2 cellular contexts compared by ENCODE assay signal in the genomic region with DNA sequence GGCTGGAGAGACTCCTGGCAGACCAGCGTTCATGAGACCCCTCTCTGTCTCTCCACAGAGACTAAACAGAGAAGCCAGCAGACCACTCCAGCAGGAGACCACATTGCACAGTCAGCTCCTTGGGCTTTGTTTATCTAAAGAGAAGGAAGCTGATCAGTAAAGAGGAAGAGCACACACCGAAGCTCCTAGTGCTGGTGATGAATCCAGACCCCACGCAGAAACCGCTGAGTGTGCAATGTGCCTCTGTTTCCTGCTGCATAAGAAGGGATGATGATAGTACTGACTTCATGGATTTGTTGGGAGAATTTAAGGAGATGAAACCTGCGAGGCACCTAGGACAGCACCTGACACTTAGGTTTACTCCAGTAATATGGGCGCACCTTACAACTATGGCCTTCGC.
TF ChIP-seq lines count a peak whose summit lies in the region.

No MANE protein-coding gene starts in this region.

TF ChIP-seq in IMR-90, 13 proteins besides CTCF, POLR2A, EP300 and RAD21:
- peak; percentile 65 for TF ChIP-seq MAFK (IDR thresholded peaks at IDR 0.05; ENCODE audit: low read depth, low read length)
- TF ChIP-seq CEBPB (IDR thresholded peaks at IDR 0.05; ENCODE audit: low read depth, low read length), result no peak

TF ChIP-seq in K562, 482 proteins besides CTCF, POLR2A, EP300 and RAD21:
- TF ChIP-seq C11orf30 (IDR thresholded peaks at IDR 0.05; ENCODE audit: low read depth) (0 out of 2 replicates have a peak, but pooled peaks have one; percentile 7), CBFA2T2 (conservative IDR thresholded peaks at IDR 0.05) (no peak), EP400 (IDR thresholded peaks at IDR 0.05) (no peak), ZNF316 (IDR thresholded peaks at IDR 0.05) (0 out of 2 replicates have a peak, but pooled peaks have one; percentile 9), ELF1 (tag; IDR thresholded peaks at IDR 0.05) (no peak), ZFP1 (CRISPR knock-in tag; IDR thresholded peaks at IDR 0.05) (no peak), NFYB (IDR thresholded peaks at IDR 0.05; ENCODE audit: extremely low read depth, insufficient read length) (no peak), NR2C1 (IDR thresholded peaks at IDR 0.05) (no peak), NR2C1 (tag; IDR thresholded peaks at IDR 0.05) (no peak)
